In the genomic region with DNA sequence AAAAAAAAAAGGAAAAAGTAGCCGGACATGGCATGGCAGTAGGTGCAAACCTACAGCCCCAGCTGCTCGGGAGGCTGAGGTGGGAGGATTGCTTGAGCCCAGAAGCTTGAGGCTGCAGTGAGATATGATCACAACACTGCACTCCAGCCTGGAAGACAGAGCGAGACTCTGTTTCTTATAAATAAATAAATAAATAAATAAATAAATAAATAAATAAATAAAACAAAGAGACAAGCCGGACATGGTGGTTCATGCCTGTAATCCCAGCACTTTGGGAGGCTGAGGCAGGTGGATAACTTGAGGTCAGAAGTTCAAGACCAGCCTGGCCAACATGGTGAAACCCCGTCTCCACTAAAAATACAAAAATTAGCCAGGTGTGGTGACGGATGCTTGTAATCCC, we compare ENCODE assay signal across 3 cellular contexts.
TF ChIP-seq lines count a peak whose summit lies in the region.

No MANE protein-coding gene starts in this region.

TF ChIP-seq in A549, 52 proteins besides CTCF, POLR2A, EP300 and RAD21:
- peak; percentile 98 for TF ChIP-seq ZC3H11A (IDR thresholded peaks at IDR 0.05)

TF ChIP-seq in K562, 482 proteins besides CTCF, POLR2A, EP300 and RAD21:
- TF ChIP-seq ZC3H11A (IDR thresholded peaks at IDR 0.05; ENCODE audit: low read depth, low read length): peak; percentile 82; the same call in 1 of the 2 replicates
- 0 out of 2 replicates have a peak, but pooled peaks have one; percentile 7 for TF ChIP-seq FOSL1 (tag; conservative IDR thresholded peaks at IDR 0.05)
- peak; percentile 39; the same call in 1 of the 2 replicates for TF ChIP-seq ADNP (tag; IDR thresholded peaks at IDR 0.05)

TF ChIP-seq in HepG2, 621 proteins besides CTCF, POLR2A, EP300 and RAD21:
- TF ChIP-seq ZNF451 (CRISPR knock-in tag; IDR thresholded peaks at IDR 0.05): 0 out of 2 replicates have a peak, but pooled peaks have one; percentile 21
- TF ChIP-seq ZNF121 (CRISPR knock-in tag; IDR thresholded peaks at IDR 0.05): peak; percentile 29; the same call in 1 of the 2 replicates
- TF ChIP-seq, protein P1, sequence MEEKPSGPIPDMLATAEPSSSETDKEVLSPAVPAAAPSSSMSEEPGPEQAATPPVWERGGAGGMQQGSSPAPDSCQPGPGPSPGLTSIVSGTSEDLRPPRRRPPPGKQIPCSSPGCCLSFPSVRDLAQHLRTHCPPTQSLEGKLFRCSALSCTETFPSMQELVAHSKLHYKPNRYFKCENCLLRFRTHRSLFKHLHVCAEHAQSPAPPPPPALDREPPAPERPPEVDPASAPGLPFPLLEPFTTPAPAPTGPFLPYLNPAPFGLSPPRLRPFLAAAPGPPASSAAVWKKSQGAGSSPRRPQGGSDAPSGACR (CRISPR knock-in tag; IDR thresholded peaks at IDR 0.05): 0 out of 2 replicates have a peak, but pooled peaks have one; percentile 8
- TF ChIP-seq ZNF256 (CRISPR knock-in tag; conservative IDR thresholded peaks at IDR 0.05): 0 out of 2 replicates have a peak, but pooled peaks have one; percentile 1
